24 cellular contexts compared by ENCODE assay signal in the genomic region with DNA sequence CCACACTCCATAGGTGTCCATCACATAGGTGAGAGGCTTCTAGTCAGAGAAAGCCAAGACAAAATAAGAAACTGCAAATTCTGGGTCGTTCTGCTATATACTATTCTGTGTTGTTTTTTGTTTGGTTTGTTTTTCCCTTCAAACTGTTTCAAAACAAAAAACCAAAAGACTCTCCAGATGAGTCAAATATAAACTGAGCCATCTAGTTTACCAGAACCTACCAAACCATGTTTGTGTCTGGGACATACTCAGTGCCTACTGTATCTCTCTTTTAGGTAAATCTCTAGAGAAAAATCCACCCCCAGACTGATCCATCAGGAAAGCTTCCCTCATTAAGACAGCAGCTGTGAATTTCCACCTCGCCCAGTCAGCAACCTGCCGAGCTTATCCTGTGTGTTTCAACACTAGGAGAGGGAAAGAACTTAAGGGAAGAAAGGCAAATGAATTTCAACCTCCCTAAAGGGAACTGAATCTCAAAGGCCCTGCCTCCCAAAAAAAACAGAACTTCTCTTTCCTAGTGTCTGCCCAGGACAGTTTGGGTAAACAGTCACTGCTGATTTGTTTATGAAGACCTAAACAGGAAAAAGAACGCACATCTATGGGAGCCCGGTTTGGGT. TPM values are rescaled to one million over a fixed set of nuclear protein-coding genes. Genes with fewer than 3 reads are reported as not detected.
DNase-seq lines count a peak whose midpoint lies in the region; ATAC-seq and TF ChIP-seq lines count a peak whose summit lies in the region.
"Had no signal": no experiment of that assay in that cellular context is flagged by ENCODE, and none has a peak within 500 bp of the region (broad histone marks: within the 10 kb centered on the region; RNA-seq: fewer than 3 reads in every experiment).

No MANE protein-coding gene starts in this region.

- no peaks in the 10 kb centered on the region for H3K9me3 Mint-ChIP-seq in activated naive CD4-positive, alpha-beta T cell treated with anti-CD3 and anti-CD28 coated beads, Interleukin-2, amount 10 ng/mL, durations not matched to agents 7 days and 5 days
- no peaks in the 10 kb centered on the region for H3K9me3 Mint-ChIP-seq in dendritic cell treated with granulocyte-macrophage colony-stimulating factor and Interleukin-4, amounts not matched to agents 40 ng/mL and 50 ng/mL, for 4 days
- H3K9me3 Mint-ChIP-seq in stimulated activated naive B cell treated with anti-CD40 and anti-IgM and Interleukin-4, amounts not matched to agents 10 μg/mL and 1 μg/mL and 100 μg/mL, for 72 hours, result no peaks in the 10 kb centered on the region
- no peaks in the 10 kb centered on the region for H3K9me3 Mint-ChIP-seq in chondrocyte (ENCODE audit: low read depth)
- H3K9me3 Mint-ChIP-seq: WTC11 had no signal

- CTCF ChIA-PET in activated naive CD4-positive, alpha-beta T cell treated with anti-CD3 and anti-CD28 coated beads, Interleukin-2, amount 10 ng/mL, durations not matched to agents 7 days and 5 days (lab: Charles Lee), result interaction anchor here (0.7 to 12.8 kb wide), 3 partner anchors 9 to 431 kb away, joined by 3 to 99 read pairs (median 5); no protein-coding TSS in a partner anchor

- no peak overlapping the region for H3K4me2 ChIP-seq in GM23248 (ENCODE audit: unreplicated experiment)
- H3K4me2 ChIP-seq: PC-9 had no signal

- no peaks in the 10 kb centered on the region for H4K20me1 ChIP-seq in GM23248 (ENCODE audit: insufficient read depth)

- H3K9me2 ChIP-seq in GM23248 (ENCODE audit: insufficient read depth), result no peaks in the 10 kb centered on the region

- H3K79me2 ChIP-seq in GM23248 (ENCODE audit: insufficient read depth), result no peaks in the 10 kb centered on the region

- intact Hi-C loops in dendritic cell treated with granulocyte-macrophage colony-stimulating factor and Interleukin-4, amounts not matched to agents 40 ng/mL and 50 ng/mL, for 4 days (cut with micrococcal nuclease), result loop anchor here (5.0 to 10.0 kb wide), 4 partner anchors 38 to 325 kb away; partner anchors contain the start of genes CAP1 and COL9A2

- H3K4me1 Mint-ChIP-seq in activated naive CD4-positive, alpha-beta T cell treated with anti-CD3 and anti-CD28 coated beads, Interleukin-2, amount 10 ng/mL, durations not matched to agents 7 days and 5 days, result peaks cover 3% of the 10 kb centered on the region
- peaks cover 74% of the 10 kb centered on the region for H3K4me1 Mint-ChIP-seq in dendritic cell treated with granulocyte-macrophage colony-stimulating factor and Interleukin-4, amounts not matched to agents 40 ng/mL and 50 ng/mL, for 4 days (ENCODE audit: low read depth)
- H3K4me1 Mint-ChIP-seq in stimulated activated naive B cell treated with anti-CD40 and anti-IgM and Interleukin-4, amounts not matched to agents 10 μg/mL and 1 μg/mL and 100 μg/mL, for 72 hours, result peaks cover 7 to 11% of the 10 kb centered on the region in 2 donors
- peaks cover 21% of the 10 kb centered on the region for H3K4me1 Mint-ChIP-seq in chondrocyte (ENCODE audit: low read depth)
- H3K4me1 Mint-ChIP-seq: WTC11 had no signal

- H3K36me3 ChIP-seq in GM23248 (ENCODE audit: low read depth), result no peaks in the 10 kb centered on the region; the same call in 1 of the 2 replicates

- WGBS in GM23248 (ENCODE audit: low coverage in 1 of 2, low lambda C conversion rate in 2 of 2, missing lambda C conversion rate in 2 of 2), 2 experiments, result 95 to 98% methylated on average over 5 of the region's 5 CpGs

- H3K4me3 Mint-ChIP-seq in activated naive CD4-positive, alpha-beta T cell treated with anti-CD3 and anti-CD28 coated beads, Interleukin-2, amount 10 ng/mL, durations not matched to agents 7 days and 5 days, result no peak overlapping the region
- peak overlapping the region; percentile 2 for H3K4me3 Mint-ChIP-seq in dendritic cell treated with granulocyte-macrophage colony-stimulating factor and Interleukin-4, amounts not matched to agents 40 ng/mL and 50 ng/mL, for 4 days
- H3K4me3 Mint-ChIP-seq in stimulated activated naive B cell treated with anti-CD40 and anti-IgM and Interleukin-4, amounts not matched to agents 10 μg/mL and 1 μg/mL and 100 μg/mL, for 72 hours, result no peak overlapping the region
- no peak overlapping the region for H3K4me3 Mint-ChIP-seq in chondrocyte (ENCODE audit: unreplicated experiment)
- H3K4me3 Mint-ChIP-seq: WTC11 had no signal

- H2AFZ ChIP-seq in GM23248, result no peak overlapping the region
- H2AFZ ChIP-seq: PC-9 had no signal

- TF ChIP-seq CTCF in chondrocyte (IDR thresholded peaks at IDR 0.05), result no peak

- H3K9me3 ChIP-seq in GM23248 (ENCODE audit: low read depth), result no peaks in the 10 kb centered on the region
- H3K9me3 ChIP-seq: MG63, tibial artery had no signal

- H3K36me3 Mint-ChIP-seq in activated naive CD4-positive, alpha-beta T cell treated with anti-CD3 and anti-CD28 coated beads, Interleukin-2, amount 10 ng/mL, durations not matched to agents 7 days and 5 days, result peaks cover 31% of the 10 kb centered on the region
- H3K36me3 Mint-ChIP-seq in dendritic cell treated with granulocyte-macrophage colony-stimulating factor and Interleukin-4, amounts not matched to agents 40 ng/mL and 50 ng/mL, for 4 days (ENCODE audit: low read depth), result peaks cover 92% of the 10 kb centered on the region
- H3K36me3 Mint-ChIP-seq in stimulated activated naive B cell treated with anti-CD40 and anti-IgM and Interleukin-4, amounts not matched to agents 10 μg/mL and 1 μg/mL and 100 μg/mL, for 72 hours, result peaks cover 30 to 54% of the 10 kb centered on the region in 2 donors
- H3K36me3 Mint-ChIP-seq in chondrocyte (ENCODE audit: low read depth), result peaks cover 22% of the 10 kb centered on the region

- H3F3A ChIP-seq in GM23248 (ENCODE audit: insufficient read depth), result peaks cover 33% of the 10 kb centered on the region

- no peak overlapping the region for H3K9ac ChIP-seq in GM23248

- H3K27ac ChIP-seq in GM23248, result no peak overlapping the region
- H3K27ac ChIP-seq: PC-9, tibial artery had no signal

- in situ Hi-C loops in GM23248 (cut with MboI), result loop anchor here (10.0 kb wide), 1 partner anchor 255 kb away; no protein-coding TSS in a partner anchor

- no peak for ATAC-seq in stimulated activated naive B cell treated with anti-CD40 and anti-IgM and Interleukin-4, amounts not matched to agents 10 μg/mL and 1 μg/mL and 100 μg/mL, for 72 hours (replicated peaks)
- ATAC-seq: WTC11 had no signal

- H3K4me3 ChIP-seq in GM23248, result no peak overlapping the region
- H3K4me3 ChIP-seq: lung, MG63, PC-9, tibial artery had no signal

- peak overlapping the region; percentile 70 for H3K27ac Mint-ChIP-seq in activated naive CD4-positive, alpha-beta T cell treated with anti-CD3 and anti-CD28 coated beads, Interleukin-2, amount 10 ng/mL, durations not matched to agents 7 days and 5 days
- peak overlapping the region; percentile 75 for H3K27ac Mint-ChIP-seq in dendritic cell treated with granulocyte-macrophage colony-stimulating factor and Interleukin-4, amounts not matched to agents 40 ng/mL and 50 ng/mL, for 4 days
- H3K27ac Mint-ChIP-seq in stimulated activated naive B cell treated with anti-CD40 and anti-IgM and Interleukin-4, amounts not matched to agents 10 μg/mL and 1 μg/mL and 100 μg/mL, for 72 hours, result peak overlapping the region; percentile 62
- no peak overlapping the region for H3K27ac Mint-ChIP-seq in chondrocyte (ENCODE audit: unreplicated experiment)
- H3K27ac Mint-ChIP-seq: WTC11 had no signal

- H3K27me3 ChIP-seq in GM23248 (replicated peaks; ENCODE audit: insufficient read depth), result no peaks in the 10 kb centered on the region
- H3K27me3 ChIP-seq: MG63, tibial artery had no signal

- peaks cover 27% of the 10 kb centered on the region for H3K4me1 ChIP-seq in GM23248 (ENCODE audit: insufficient read depth)

- DNase-seq in activated naive CD4-positive, alpha-beta T cell treated with anti-CD3 and anti-CD28 coated beads, Interleukin-2, amount 10 ng/mL, durations not matched to agents 7 days and 5 days, result no peak
- DNase-seq in activated naive CD4-positive, alpha-beta T cell (lab: John Stamatoyannopoulos, UW), result no peak
- DNase-seq in MV-4-11 (lab: John Stamatoyannopoulos, UW), result peak; percentile 60
- no peak for DNase-seq in stimulated activated naive B cell treated with anti-CD40 and anti-IgM and Interleukin-4, amounts not matched to agents 10 μg/mL and 1 μg/mL and 100 μg/mL, for 72 hours
- DNase-seq in chondrocyte (ENCODE audit: low spot score), result no peak
- DNase-seq in T-helper 9 cell, result no peak
- DNase-seq in GM23248, result no peak
- DNase-seq: activated gamma-delta T cell; aorta; DND-41; effector CD4-positive, alpha-beta T cell; kidney; MG63; NCI-H1694 treated with DMSO at 0.1 percent for 48 hours; NCI-H226; NCI-H774; PC-9; right cardiac atrium; SIG-M5; stimulated activated CD4-positive, alpha-beta T cell treated with anti-CD3 and anti-CD28 coated beads, Interleukin-15, amount 100 ng/mL, for 24 hours; tibial artery had no signal

- no peaks in the 10 kb centered on the region for H3K27me3 Mint-ChIP-seq in activated naive CD4-positive, alpha-beta T cell treated with anti-CD3 and anti-CD28 coated beads, Interleukin-2, amount 10 ng/mL, durations not matched to agents 7 days and 5 days
- no peaks in the 10 kb centered on the region for H3K27me3 Mint-ChIP-seq in dendritic cell treated with granulocyte-macrophage colony-stimulating factor and Interleukin-4, amounts not matched to agents 40 ng/mL and 50 ng/mL, for 4 days
- H3K27me3 Mint-ChIP-seq in stimulated activated naive B cell treated with anti-CD40 and anti-IgM and Interleukin-4, amounts not matched to agents 10 μg/mL and 1 μg/mL and 100 μg/mL, for 72 hours, result no peaks in the 10 kb centered on the region
- no peaks in the 10 kb centered on the region for H3K27me3 Mint-ChIP-seq in chondrocyte (ENCODE audit: low read depth)

RNA-seq across cellular contexts. Expression of gene PPT1, which starts 17.2 kb away (rescaled TPM):
- 48.3 to 79.0 TPM (median 48.6 TPM) in 3 replicates for total RNA-seq in chondrocyte
- 26.9 and 38.3 TPM in 2 replicates for total RNA-seq in GM23248 (2014; rRNA removed; shearing (Covaris generic))
- 53.1 and 54.0 TPM in 2 replicates for polyA plus RNA-seq in GM23248 (2016; fragmentation: Nextera tagmentation; extraction: Ambion mirVana)

RNA-seq across cellular contexts. Expression of gene CAP1, which starts 39.4 kb away (rescaled TPM):
- 415 to 576 TPM (median 558 TPM) in 3 replicates for total RNA-seq in chondrocyte
- 496 and 560 TPM in 2 replicates for total RNA-seq in GM23248 (2014; rRNA removed; shearing (Covaris generic))
- 576 and 593 TPM in 2 replicates for polyA plus RNA-seq in GM23248 (2016; fragmentation: Nextera tagmentation; extraction: Ambion mirVana)
